In the genomic region with DNA sequence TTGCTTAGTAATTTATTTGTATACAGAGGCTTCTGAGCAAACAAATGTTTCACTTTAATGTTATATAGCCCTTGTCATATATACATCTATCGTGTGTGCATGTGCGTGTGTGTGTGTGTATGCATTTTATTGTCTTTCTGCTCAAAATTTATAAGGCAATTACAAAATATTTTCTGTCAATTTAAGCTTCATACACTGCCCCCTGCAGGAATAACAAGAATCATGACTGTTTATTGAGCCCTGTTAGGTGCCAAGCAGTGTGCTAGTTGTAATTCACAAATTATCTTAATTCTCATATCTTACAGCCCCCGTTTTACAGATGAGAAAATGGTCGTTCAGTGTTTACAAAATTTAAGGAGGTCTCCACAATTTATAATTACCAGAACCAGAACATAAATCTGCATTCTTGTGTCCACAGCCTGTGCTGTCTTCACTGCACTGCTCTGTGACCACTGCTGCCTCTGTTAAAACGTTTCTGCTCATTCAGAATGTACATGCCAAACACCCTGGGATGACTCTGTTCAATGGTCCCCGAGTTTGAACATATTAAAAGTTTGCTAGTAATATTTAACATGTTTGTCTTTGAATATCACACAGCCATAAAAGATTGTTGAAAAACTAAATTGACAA, we compare ENCODE assay signal across 8 cellular contexts.
A peak's percentile ranks its signal among the peaks of the same experiment; 100 is the strongest.
DNase-seq lines count a peak whose midpoint lies in the region; ATAC-seq, FAIRE-seq and TF ChIP-seq lines count a peak whose summit lies in the region.
"Had no signal": no experiment of that assay in that cellular context is flagged by ENCODE, and none has a peak within 500 bp of the region (broad histone marks: within the 10 kb centered on the region; RNA-seq: fewer than 3 reads in every experiment).

No MANE protein-coding gene starts in this region.

- WGBS in smooth muscle cell (ENCODE audit: low lambda C conversion rate): 59% methylated on average over 6 of the region's 6 CpGs

- H3K27me3 ChIP-seq in Panc1 (ENCODE audit: control insufficient read depth, insufficient read depth, low read length): no peaks in the 10 kb centered on the region
- H3K27me3 ChIP-seq in smooth muscle cell (ENCODE audit: low read depth): no peaks in the 10 kb centered on the region

- H3K9me3 ChIP-seq in Panc1 (ENCODE audit: control insufficient read depth, insufficient read depth, low read depth, low read length) (no peaks in the 10 kb centered on the region), smooth muscle cell (replicated peaks; ENCODE audit: low read depth) (no peaks in the 10 kb centered on the region)
- H3K9me3 ChIP-seq: HAP-1 had no signal

- no peaks in the 10 kb centered on the region for H3F3A ChIP-seq in smooth muscle cell (ENCODE audit: low read depth)

- no peak overlapping the region for H3K9ac ChIP-seq in smooth muscle cell (ENCODE audit: low read depth)

- H3K4me1 ChIP-seq in Panc1 (ENCODE audit: control insufficient read depth, insufficient read depth, low read length): no peaks in the 10 kb centered on the region
- no peaks in the 10 kb centered on the region for H3K4me1 ChIP-seq in smooth muscle cell (ENCODE audit: low read depth)

- CTCF ChIA-PET in Panc1 (lab: Charles Lee): no interaction called here

- TF ChIP-seq CTCF in Panc1 (IDR thresholded peaks at IDR 0.05) (peak; percentile 55), smooth muscle cell (IDR thresholded peaks at IDR 0.05; ENCODE audit: borderline replicate concordance, insufficient read depth, poor library complexity, severe bottlenecking) (peak; percentile 41)

- no peaks in the 10 kb centered on the region for H3K36me3 ChIP-seq in Panc1 (ENCODE audit: control insufficient read depth, insufficient read depth, low read length)
- no peaks in the 10 kb centered on the region for H3K36me3 ChIP-seq in smooth muscle cell (ENCODE audit: low read depth)
- H3K36me3 ChIP-seq: HAP-1 had no signal

- H2AFZ ChIP-seq in smooth muscle cell (ENCODE audit: low read depth): no peak overlapping the region

- DNase-seq in GM19239 (ENCODE audit: insufficient read length, low spot score) (no peak), Panc1 (ENCODE audit: low read depth, low spot score) (no peak), fibroblast of peridontal ligament (ENCODE audit: extremely low read depth) (peak; percentile 38), smooth muscle cell (lab: John Stamatoyannopoulos, UW; ENCODE audit: unreplicated experiment) (no peak), posterior cingulate gyrus (no peak)
- DNase-seq in stimulated activated CD4-positive, alpha-beta T cell treated with anti-CD3 and anti-CD28 coated beads, Interleukin-4, amount 100 ng/mL, for 4 hours: no peak

- no peaks in the 10 kb centered on the region for H4K20me1 ChIP-seq in smooth muscle cell (ENCODE audit: low read depth)

- POLR2A ChIA-PET in Panc1 (lab: Charles Lee): no interaction called here

- H3K4me3 ChIP-seq in Panc1 (ENCODE audit: low read depth in 2 of 2, low read length in 2 of 2) (no peak overlapping the region), smooth muscle cell (no peak overlapping the region)
- H3K4me3 ChIP-seq: HAP-1 had no signal

- BruUV-seq in Panc1 (replicated peaks; lab: Mats Ljungman, UMichigan): no TSS peak

- no peak for ATAC-seq in Panc1
- ATAC-seq in GM18519 (IDR thresholded peaks at IDR 0.05; ENCODE audit: low FRiP score, unreplicated experiment): no peak

- no peaks in the 10 kb centered on the region for H3K79me2 ChIP-seq in smooth muscle cell (ENCODE audit: low read depth)

- no peak overlapping the region for H3K4me2 ChIP-seq in smooth muscle cell

- intact Hi-C loops in Panc1 (cut with micrococcal nuclease; ENCODE audit: unreplicated experiment) (no loop called here), posterior cingulate gyrus (cut with DNase I) (loop anchor here (1.0 kb wide), 1 partner anchor 271 kb away; no protein-coding TSS in a partner anchor)

- peak; percentile 63 for FAIRE-seq in GM19239 (lab: Jason Lieb, UNC)

- in situ Hi-C loops in Panc1 (cut with HindIII; ENCODE audit: low pct_unique_long_range_greater_than_20kb, low sequenced_read_pairs): no loop called here

- H3K27ac ChIP-seq in Panc1 (ENCODE audit: low read length) (no peak overlapping the region), smooth muscle cell (ENCODE audit: low read depth) (no peak overlapping the region)
